Comparison of ENCODE assay signal across 28 cellular contexts in genomic region chr2:39640681-39641080, GRCh38. TPM values are rescaled to one million over a fixed set of nuclear protein-coding genes. Genes with fewer than 3 reads are reported as not detected.
"Had no signal": no experiment of that assay in that cellular context is flagged by ENCODE, and none has a peak within 500 bp of the region (broad histone marks: within the 10 kb centered on the region; RNA-seq: fewer than 3 reads in every experiment).

No MANE protein-coding gene starts in this region.

- ATAC-seq: activated CD8-positive, alpha-beta memory T cell treated with anti-CD3 and anti-CD28 coated beads, Interleukin-2, amount 10 ng/mL, durations not matched to agents 7 days and 5 days; activated CD8-positive, alpha-beta T cell treated with anti-CD3 and anti-CD28 coated beads, Interleukin-2, amount 10 ng/mL, durations not matched to agents 7 days and 5 days; esophagus mucosa; foreskin keratinocyte; WTC11 had no signal

- H3K27me3 Mint-ChIP-seq: activated CD4-positive, alpha-beta memory T cell treated with anti-CD3 and anti-CD28 coated beads for 36 hours; activated naive CD8-positive, alpha-beta T cell treated with anti-CD3 and anti-CD28 coated beads, Interleukin-2, amount 10 ng/mL, durations not matched to agents 7 days and 5 days had no signal

- H3K36me3 ChIP-seq: ascending aorta, breast epithelium, cardiac muscle cell, colonic mucosa had no signal

- H3K4me1 ChIP-seq: ascending aorta, breast epithelium, colonic mucosa had no signal

- DNase-seq: activated CD4-positive, alpha-beta memory T cell treated with anti-CD3 and anti-CD28 coated beads for 36 hours; activated CD4-positive, alpha-beta T cell treated with anti-CD3 and anti-CD28 coated beads for 1 hour; activated CD4-positive, alpha-beta T cell treated with anti-CD3 and anti-CD28 coated beads for 48 hours; activated CD8-positive, alpha-beta memory T cell treated with anti-CD3 and anti-CD28 coated beads, Interleukin-2, amount 10 ng/mL, durations not matched to agents 7 days and 5 days; activated CD8-positive, alpha-beta memory T cell treated with anti-CD3 and anti-CD28 coated beads, Interleukin-2, amount 50 U/mL, for 4 hours; activated CD8-positive, alpha-beta T cell treated with anti-CD3 and anti-CD28 coated beads, Interleukin-2, amount 10 ng/mL, durations not matched to agents 7 days and 5 days; activated gamma-delta T cell; activated naive CD4-positive, alpha-beta T cell; activated naive CD4-positive, alpha-beta T cell treated with anti-CD3 and anti-CD28 coated beads, Interleukin-2, amount 10 ng/mL, durations not matched to agents 7 days and 5 days; activated naive CD8-positive, alpha-beta T cell treated with anti-CD3 and anti-CD28 coated beads, Interleukin-2, amount 10 ng/mL, durations not matched to agents 7 days and 5 days; activated T-cell treated with anti-CD3 and anti-CD28 coated beads, Interleukin-2, amount 50 U/mL, for 1 hour; central memory CD4-positive, alpha-beta T cell; colonic mucosa; effector CD8-positive, alpha-beta T cell; foreskin keratinocyte had no signal

- H3K27me3 ChIP-seq: ascending aorta, breast epithelium, cardiac muscle cell, colonic mucosa, foreskin keratinocyte had no signal

- H3K4me3 ChIP-seq: ascending aorta, breast epithelium, cardiac muscle cell, colonic mucosa had no signal

- FAIRE-seq: endometrium, endothelial cell of umbilical vein had no signal

- H3K4me3 Mint-ChIP-seq: activated CD4-positive, alpha-beta memory T cell treated with anti-CD3 and anti-CD28 coated beads for 36 hours; activated CD8-positive, alpha-beta memory T cell treated with anti-CD3 and anti-CD28 coated beads, Interleukin-2, amount 10 ng/mL, durations not matched to agents 7 days and 5 days; activated CD8-positive, alpha-beta T cell treated with anti-CD3 and anti-CD28 coated beads, Interleukin-2, amount 10 ng/mL, durations not matched to agents 7 days and 5 days; activated naive CD4-positive, alpha-beta T cell treated with anti-CD3 and anti-CD28 coated beads, Interleukin-2, amount 10 ng/mL, durations not matched to agents 7 days and 5 days; activated naive CD8-positive, alpha-beta T cell treated with anti-CD3 and anti-CD28 coated beads, Interleukin-2, amount 10 ng/mL, durations not matched to agents 7 days and 5 days; brain; WTC11 had no signal

- H3K27ac ChIP-seq: ascending aorta, breast epithelium, cardiac muscle cell, colonic mucosa, epithelial cell of prostate, foreskin keratinocyte had no signal

- H3K9me3 Mint-ChIP-seq: activated CD4-positive, alpha-beta memory T cell treated with anti-CD3 and anti-CD28 coated beads for 36 hours; activated naive CD4-positive, alpha-beta T cell treated with anti-CD3 and anti-CD28 coated beads, Interleukin-2, amount 10 ng/mL, durations not matched to agents 7 days and 5 days; activated naive CD4-positive, alpha-beta T cell treated with anti-CD3 and anti-CD28 coated beads, Interleukin-2, amount 50 U/mL, for 72 hours; activated naive CD8-positive, alpha-beta T cell treated with anti-CD3 and anti-CD28 coated beads, Interleukin-2, amount 10 ng/mL, durations not matched to agents 7 days and 5 days; brain; WTC11 had no signal

- H3K4me1 Mint-ChIP-seq: activated naive CD4-positive, alpha-beta T cell treated with anti-CD3 and anti-CD28 coated beads, Interleukin-2, amount 10 ng/mL, durations not matched to agents 7 days and 5 days; activated naive CD8-positive, alpha-beta T cell treated with anti-CD3 and anti-CD28 coated beads, Interleukin-2, amount 10 ng/mL, durations not matched to agents 7 days and 5 days; WTC11 had no signal

- H3K36me3 Mint-ChIP-seq: activated CD4-positive, alpha-beta memory T cell treated with anti-CD3 and anti-CD28 coated beads for 36 hours; activated CD8-positive, alpha-beta memory T cell treated with anti-CD3 and anti-CD28 coated beads, Interleukin-2, amount 10 ng/mL, durations not matched to agents 7 days and 5 days; activated naive CD4-positive, alpha-beta T cell treated with anti-CD3 and anti-CD28 coated beads, Interleukin-2, amount 10 ng/mL, durations not matched to agents 7 days and 5 days; activated naive CD4-positive, alpha-beta T cell treated with anti-CD3 and anti-CD28 coated beads, Interleukin-2, amount 50 U/mL, for 72 hours; activated naive CD8-positive, alpha-beta T cell treated with anti-CD3 and anti-CD28 coated beads, Interleukin-2, amount 10 ng/mL, durations not matched to agents 7 days and 5 days; brain; WTC11 had no signal

- H3K9me3 ChIP-seq: ascending aorta, breast epithelium, colonic mucosa had no signal

RNA-seq across cellular contexts. Expression of gene TMEM178A, which starts 25.0 kb away (rescaled TPM):
- total RNA-seq: activated CD8-positive, alpha-beta memory T cell treated with anti-CD3 and anti-CD28 coated beads for 36 hours; activated CD8-positive, alpha-beta memory T cell treated with anti-CD3 and anti-CD28 coated beads, Interleukin-2, amount 10 ng/mL, durations not matched to agents 7 days and 5 days; activated CD8-positive, alpha-beta T cell treated with anti-CD3 and anti-CD28 coated beads, Interleukin-2, amount 10 ng/mL, durations not matched to agents 7 days and 5 days; dermis microvascular lymphatic vessel endothelial cell; foreskin keratinocyte; T-helper 1 cell treated with Interleukin-12 subunit alpha and Interleukin-12 subunit beta and Interleukin-4 antibody, amounts not matched to agents 30 ng/mL and 1 ng/mL, for 36 hours had no signal
